2 cellular contexts compared by ENCODE assay signal in the genomic region with DNA sequence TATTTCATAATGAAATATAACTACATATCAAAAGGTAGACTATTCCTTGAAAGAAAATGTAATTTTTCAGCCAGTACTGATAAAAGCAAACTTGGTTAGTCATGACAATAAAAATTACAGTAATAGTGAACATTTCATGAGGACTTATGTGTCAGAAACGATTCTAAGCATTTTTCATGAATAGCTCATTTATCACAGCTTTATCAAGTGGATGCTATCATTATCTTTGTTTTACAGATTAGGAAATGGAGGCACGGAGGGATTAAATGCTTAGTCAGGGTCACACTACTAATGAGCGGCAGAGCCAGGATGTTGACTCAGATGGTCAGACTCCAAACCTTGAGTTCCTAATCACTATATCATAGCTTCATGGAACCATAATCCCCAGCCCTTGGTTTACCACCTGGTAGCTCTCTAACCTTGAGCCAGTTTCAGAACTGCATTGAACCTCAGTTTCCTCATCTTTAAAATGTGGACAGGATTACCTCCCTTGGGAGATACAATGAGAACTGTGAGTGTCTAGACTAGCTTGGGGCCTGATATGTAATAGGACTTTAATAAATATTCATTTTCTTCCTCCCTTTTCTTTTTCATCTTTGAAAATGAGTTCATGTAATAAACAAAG.
TF ChIP-seq lines count a peak whose summit lies in the region.

No MANE protein-coding gene starts in this region.

TF ChIP-seq in HCT116, 20 proteins besides CTCF, POLR2A, EP300 and RAD21 (continued from another document):
- TF ChIP-seq, protein P1, sequence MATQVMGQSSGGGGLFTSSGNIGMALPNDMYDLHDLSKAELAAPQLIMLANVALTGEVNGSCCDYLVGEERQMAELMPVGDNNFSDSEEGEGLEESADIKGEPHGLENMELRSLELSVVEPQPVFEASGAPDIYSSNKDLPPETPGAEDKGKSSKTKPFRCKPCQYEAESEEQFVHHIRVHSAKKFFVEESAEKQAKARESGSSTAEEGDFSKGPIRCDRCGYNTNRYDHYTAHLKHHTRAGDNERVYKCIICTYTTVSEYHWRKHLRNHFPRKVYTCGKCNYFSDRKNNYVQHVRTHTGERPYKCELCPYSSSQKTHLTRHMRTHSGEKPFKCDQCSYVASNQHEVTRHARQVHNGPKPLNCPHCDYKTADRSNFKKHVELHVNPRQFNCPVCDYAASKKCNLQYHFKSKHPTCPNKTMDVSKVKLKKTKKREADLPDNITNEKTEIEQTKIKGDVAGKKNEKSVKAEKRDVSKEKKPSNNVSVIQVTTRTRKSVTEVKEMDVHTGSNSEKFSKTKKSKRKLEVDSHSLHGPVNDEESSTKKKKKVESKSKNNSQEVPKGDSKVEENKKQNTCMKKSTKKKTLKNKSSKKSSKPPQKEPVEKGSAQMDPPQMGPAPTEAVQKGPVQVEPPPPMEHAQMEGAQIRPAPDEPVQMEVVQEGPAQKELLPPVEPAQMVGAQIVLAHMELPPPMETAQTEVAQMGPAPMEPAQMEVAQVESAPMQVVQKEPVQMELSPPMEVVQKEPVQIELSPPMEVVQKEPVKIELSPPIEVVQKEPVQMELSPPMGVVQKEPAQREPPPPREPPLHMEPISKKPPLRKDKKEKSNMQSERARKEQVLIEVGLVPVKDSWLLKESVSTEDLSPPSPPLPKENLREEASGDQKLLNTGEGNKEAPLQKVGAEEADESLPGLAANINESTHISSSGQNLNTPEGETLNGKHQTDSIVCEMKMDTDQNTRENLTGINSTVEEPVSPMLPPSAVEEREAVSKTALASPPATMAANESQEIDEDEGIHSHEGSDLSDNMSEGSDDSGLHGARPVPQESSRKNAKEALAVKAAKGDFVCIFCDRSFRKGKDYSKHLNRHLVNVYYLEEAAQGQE (IDR thresholded peaks at IDR 0.05; ENCODE audit: low read depth) = no peak
- TF ChIP-seq FOSL1 (IDR thresholded peaks at IDR 0.05; ENCODE audit: low read depth) (peak; percentile 21; the same call in 1 of the 2 replicates), POLR2AphosphoS5 (IDR thresholded peaks at IDR 0.05; ENCODE audit: low read depth, low read length) (no peak), SP1 (IDR thresholded peaks at IDR 0.05; ENCODE audit: low read depth) (no peak), SRF (IDR thresholded peaks at IDR 0.05; ENCODE audit: low read depth) (no peak), ATF3 (IDR thresholded peaks at IDR 0.05) (no peak)
TF ChIP-seq in HCT116: peak in this region for 3.

TF ChIP-seq in SK-N-SH, 30 proteins besides CTCF, POLR2A, EP300 and RAD21 (continued from another document):
- peak; percentile 78 for TF ChIP-seq FOSL2 (IDR thresholded peaks at IDR 0.05; ENCODE audit: borderline replicate concordance, low read depth)
- TF ChIP-seq GABPA (IDR thresholded peaks at IDR 0.05; ENCODE audit: low read depth) = no peak
- peak; percentile 65 for TF ChIP-seq NFIC (IDR thresholded peaks at IDR 0.05; ENCODE audit: borderline replicate concordance)
- no peak for TF ChIP-seq RCOR1 (IDR thresholded peaks at IDR 0.05; ENCODE audit: low read length)
- TF ChIP-seq, protein P2, sequence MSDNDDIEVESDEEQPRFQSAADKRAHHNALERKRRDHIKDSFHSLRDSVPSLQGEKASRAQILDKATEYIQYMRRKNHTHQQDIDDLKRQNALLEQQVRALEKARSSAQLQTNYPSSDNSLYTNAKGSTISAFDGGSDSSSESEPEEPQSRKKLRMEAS (IDR thresholded peaks at IDR 0.05; ENCODE audit: low read depth) = peak; percentile 35; the same call in 1 of the 2 replicates
- TF ChIP-seq RFX5 (IDR thresholded peaks at IDR 0.05; ENCODE audit: low read length) = no peak
- TF ChIP-seq IRF3 (IDR thresholded peaks at IDR 0.05; ENCODE audit: low read depth, low read length) = no peak
- TF ChIP-seq, protein P3, sequence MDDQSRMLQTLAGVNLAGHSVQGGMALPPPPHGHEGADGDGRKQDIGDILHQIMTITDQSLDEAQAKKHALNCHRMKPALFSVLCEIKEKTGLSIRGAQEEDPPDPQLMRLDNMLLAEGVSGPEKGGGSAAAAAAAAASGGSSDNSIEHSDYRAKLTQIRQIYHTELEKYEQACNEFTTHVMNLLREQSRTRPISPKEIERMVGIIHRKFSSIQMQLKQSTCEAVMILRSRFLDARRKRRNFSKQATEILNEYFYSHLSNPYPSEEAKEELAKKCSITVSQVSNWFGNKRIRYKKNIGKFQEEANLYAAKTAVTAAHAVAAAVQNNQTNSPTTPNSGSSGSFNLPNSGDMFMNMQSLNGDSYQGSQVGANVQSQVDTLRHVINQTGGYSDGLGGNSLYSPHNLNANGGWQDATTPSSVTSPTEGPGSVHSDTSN (IDR thresholded peaks at IDR 0.05) = peak; percentile 74
- TF ChIP-seq FOXM1 (IDR thresholded peaks at IDR 0.05; ENCODE audit: low read depth) = no peak; the same call in 1 of the 2 replicates
- no peak for TF ChIP-seq SMC3 (IDR thresholded peaks at IDR 0.05; ENCODE audit: low read depth, low read length)
- TF ChIP-seq JUND (IDR thresholded peaks at IDR 0.05) = peak; percentile 82
